Comparison of ENCODE assay signal across 8 cellular contexts in the genomic region with DNA sequence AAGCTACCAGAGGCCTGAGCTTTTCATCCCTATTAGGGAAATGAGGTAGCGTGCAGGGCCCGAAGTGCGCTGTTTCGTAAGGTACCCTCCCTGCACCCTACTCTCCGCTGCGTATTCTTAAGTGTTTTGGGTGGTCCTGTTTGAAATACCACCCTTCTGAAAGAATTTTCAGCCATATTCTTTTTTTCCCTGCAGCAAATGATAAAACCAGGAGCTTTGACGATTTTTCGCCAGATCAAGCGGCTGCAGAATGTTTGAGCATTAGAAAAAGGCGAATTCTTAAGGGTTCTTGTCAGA. TPM values are rescaled to one million over a fixed set of nuclear protein-coding genes. Genes with fewer than 3 reads are reported as not detected.
DNase-seq lines count a peak whose midpoint lies in the region; ATAC-seq and TF ChIP-seq lines count a peak whose summit lies in the region.

No MANE protein-coding gene starts in this region.

- peak overlapping the region; percentile 96 to 99 for H3K4me3 Mint-ChIP-seq in CD14-positive monocyte
- H3K4me3 Mint-ChIP-seq in stimulated activated naive CD8-positive, alpha-beta T cell treated with anti-CD3 and anti-CD28 coated beads, Interleukin-15, amount 100 ng/mL, for 72 hours, result peak overlapping the region; percentile 97 to 98

- no peaks in the 10 kb centered on the region for H3K9me3 ChIP-seq in iPS-18a (ENCODE audit: control insufficient read depth, low read depth, low read length)

- DNase-seq in CD14-positive monocyte (ENCODE audit: low spot score) (no peak), amniotic epithelial cell (ENCODE audit: low read depth) (peak; percentile 47)
- DNase-seq in Jurkat, Clone E6-1 (ENCODE audit: low read depth, low spot score), result no peak
- DNase-seq in stimulated activated naive CD8-positive, alpha-beta T cell treated with anti-CD3 and anti-CD28 coated beads, Interleukin-15, amount 100 ng/mL, for 72 hours, result peak in 1 of 2 donors; percentile 20
- DNase-seq in central memory CD4-positive, alpha-beta T cell, result no peak

- no peak for ATAC-seq in stimulated activated naive CD8-positive, alpha-beta T cell treated with anti-CD3 and anti-CD28 coated beads, Interleukin-15, amount 100 ng/mL, for 72 hours
- no peak for ATAC-seq in HG02938 (IDR thresholded peaks at IDR 0.05; ENCODE audit: unreplicated experiment)
- ATAC-seq in HG03521 (IDR thresholded peaks at IDR 0.05; ENCODE audit: unreplicated experiment), result no peak

- H3K27me3 ChIP-seq in iPS-18a (ENCODE audit: control insufficient read depth, insufficient read depth, low read length), result no peaks in the 10 kb centered on the region

- peaks cover 14% of the 10 kb centered on the region for H3K4me1 ChIP-seq in iPS-18a (ENCODE audit: control insufficient read depth, low read depth, low read length)

- intact Hi-C loops in CD14-positive monocyte (cut with micrococcal nuclease), result loop anchor here in 1 of 2 donors (2.0 to 5.0 kb wide), 2 partner anchors 35 to 100 kb away; a partner anchor contains a TSS

- no peaks in the 10 kb centered on the region for H3K36me3 ChIP-seq in iPS-18a (ENCODE audit: control insufficient read depth, low read depth, low read length)

- TF ChIP-seq CTCF in CD14-positive monocyte (IDR thresholded peaks at IDR 0.05), result no peak

- H3K4me1 Mint-ChIP-seq in CD14-positive monocyte, result peaks cover 53% of the 10 kb centered on the region
- H3K4me1 Mint-ChIP-seq in stimulated activated naive CD8-positive, alpha-beta T cell treated with anti-CD3 and anti-CD28 coated beads, Interleukin-15, amount 100 ng/mL, for 72 hours, result peaks cover 63% of the 10 kb centered on the region

- H3K27ac ChIP-seq in iPS-18a (ENCODE audit: low read length), result peak overlapping the region; percentile 5

- H3K4me3 ChIP-seq in Jurkat, Clone E6-1 (ENCODE audit: low read length), result peak overlapping the region; percentile 92
- H3K4me3 ChIP-seq in iPS-18a (ENCODE audit: low read length), result peak overlapping the region; percentile 99

- H3K9ac ChIP-seq in iPS-18a (ENCODE audit: low read length), result peak overlapping the region; percentile 96

- H3K27ac Mint-ChIP-seq in CD14-positive monocyte, result peak overlapping the region; percentile 86 to 95 (median 93)
- H3K27ac Mint-ChIP-seq in stimulated activated naive CD8-positive, alpha-beta T cell treated with anti-CD3 and anti-CD28 coated beads, Interleukin-15, amount 100 ng/mL, for 72 hours, result peak overlapping the region; percentile 93 to 94

- H3K27me3 Mint-ChIP-seq in CD14-positive monocyte (ENCODE audit: low read depth in 3 of 3), result no peaks in the 10 kb centered on the region
- H3K27me3 Mint-ChIP-seq in stimulated activated naive CD8-positive, alpha-beta T cell treated with anti-CD3 and anti-CD28 coated beads, Interleukin-15, amount 100 ng/mL, for 72 hours, result no peaks in the 10 kb centered on the region

- no peaks in the 10 kb centered on the region for H3K9me3 Mint-ChIP-seq in CD14-positive monocyte
- H3K9me3 Mint-ChIP-seq in stimulated activated naive CD8-positive, alpha-beta T cell treated with anti-CD3 and anti-CD28 coated beads, Interleukin-15, amount 100 ng/mL, for 72 hours, result no peaks in the 10 kb centered on the region

- peaks cover 8 to 15% of the 10 kb centered on the region in 2 donors for H3K36me3 Mint-ChIP-seq in CD14-positive monocyte

RNA-seq across cellular contexts. Expression of a gene that starts 1.2 kb away (rescaled TPM):
- 1 to 10 TPM; 1.3 to 2.2 TPM for polyA plus RNA-seq in CD14-positive monocyte
- polyA plus RNA-seq in Jurkat, Clone E6-1 (2012; ENCODE audit: insufficient read depth, insufficient read length), result 20.7 TPM
